ENCODE assay signal across 22 cellular contexts in genomic region chr22:20580179-20580578, GRCh38.
DNase-seq lines count a peak whose midpoint lies in the region; ATAC-seq and TF ChIP-seq lines count a peak whose summit lies in the region.
"Had no signal": no experiment of that assay in that cellular context is flagged by ENCODE, and none has a peak within 500 bp of the region (broad histone marks: within the 10 kb centered on the region; RNA-seq: fewer than 3 reads in every experiment).

No MANE protein-coding gene starts in this region.

- H3K4me1 Mint-ChIP-seq in activated T-cell treated with anti-CD3 and anti-CD28 coated beads, Interleukin-2, amount 50 U/mL, for 72 hours (ENCODE audit: low read depth): no peaks in the 10 kb centered on the region
- H3K4me1 Mint-ChIP-seq in activated T-cell treated with anti-CD3 and anti-CD28 coated beads, Interleukin-2, amount 50 U/mL, for 4 hours (ENCODE audit: low read depth): peaks cover 28% of the 10 kb centered on the region
- H3K4me1 Mint-ChIP-seq in HFFc6 (ENCODE audit: low read depth): no peaks in the 10 kb centered on the region

- no peak overlapping the region for H3K4me2 ChIP-seq in mesenchymal stem cell (ENCODE audit: low read length, poor library complexity, severe bottlenecking)
- H3K4me2 ChIP-seq: hepatocyte had no signal

- no peak overlapping the region for H4K8ac ChIP-seq in mesenchymal stem cell (ENCODE audit: low read length)

- no peak overlapping the region for H3K23ac ChIP-seq in mesenchymal stem cell (ENCODE audit: low read length in 2 of 2)

- H3K4me1 ChIP-seq in spleen (peaks cover 0 to 35% (median 9%) of the 10 kb centered on the region in 6 donors), mesenchymal stem cell (ENCODE audit: control insufficient read depth, insufficient read depth, low read depth, low read length) (peaks cover 31% of the 10 kb centered on the region)

- no peak overlapping the region for H3K9ac ChIP-seq in mesenchymal stem cell (ENCODE audit: low read length)
- H3K9ac ChIP-seq: GM23248 had no signal

- TF ChIP-seq POLR2A in erythroblast (IDR thresholded peaks at IDR 0.05; ENCODE audit: low read length) (no peak), spleen (IDR thresholded peaks at IDR 0.05) (no peak)

- H3K18ac ChIP-seq in mesenchymal stem cell (ENCODE audit: low read depth in 1 of 2, low read length in 2 of 2): no peak overlapping the region

- H2BK15ac ChIP-seq in mesenchymal stem cell (ENCODE audit: low read depth, poor library complexity, severe bottlenecking): no peak overlapping the region

- TF ChIP-seq CTCF in HFFc6 (IDR thresholded peaks at IDR 0.05) (no peak), spleen (IDR thresholded peaks at IDR 0.05 in 8 of 11, conservative IDR thresholded peaks at IDR 0.05 in 3 of 11) (no peak)

- peaks cover 1 to 7% of the 10 kb centered on the region in 2 donors for H3K36me3 Mint-ChIP-seq in activated T-cell treated with anti-CD3 and anti-CD28 coated beads, Interleukin-2, amount 50 U/mL, for 72 hours (ENCODE audit: insufficient read depth in 2 of 2)
- peaks cover 23% of the 10 kb centered on the region for H3K36me3 Mint-ChIP-seq in activated T-cell treated with anti-CD3 and anti-CD28 coated beads, Interleukin-2, amount 50 U/mL, for 4 hours (ENCODE audit: insufficient read depth)
- peaks cover 28% of the 10 kb centered on the region for H3K36me3 Mint-ChIP-seq in HFFc6 (ENCODE audit: low read depth)

- no peak overlapping the region for H3K4me3 ChIP-seq in spleen
- H3K4me3 ChIP-seq in mesenchymal stem cell (ENCODE audit: insufficient read depth in 1 of 2, low read depth in 1 of 2, low read length in 2 of 2): no peak overlapping the region
- H3K4me3 ChIP-seq: ascending aorta, GM23248, hepatocyte, right atrium auricular region, testis had no signal

- no peaks in the 10 kb centered on the region for H3K9me3 ChIP-seq in spleen
- H3K9me3 ChIP-seq in mesenchymal stem cell (ENCODE audit: control insufficient read depth, low read length): no peaks in the 10 kb centered on the region
- H3K9me3 ChIP-seq: ascending aorta, right atrium auricular region, testis had no signal

- H3K27ac ChIP-seq in spleen (peak overlapping the region in 1 of 8 donors; percentile 21), mesenchymal stem cell (ENCODE audit: low read length, poor library complexity, severe bottlenecking) (no peak overlapping the region)
- H3K27ac ChIP-seq: ascending aorta, GM23248, hepatocyte, right atrium auricular region, testis had no signal

- H3K27me3 ChIP-seq in spleen (replicated peaks in 1 of 7) (no peaks in the 10 kb centered on the region), mesenchymal stem cell (ENCODE audit: control insufficient read depth in 1 of 2, insufficient read depth in 1 of 2, low read length in 2 of 2) (no peaks in the 10 kb centered on the region)
- H3K27me3 ChIP-seq: ascending aorta, hepatocyte, right atrium auricular region, testis had no signal

- H3K14ac ChIP-seq in mesenchymal stem cell (ENCODE audit: low read length in 2 of 2): no peak overlapping the region

- H2BK5ac ChIP-seq in mesenchymal stem cell (ENCODE audit: low read depth, low read length, poor library complexity, severe bottlenecking): no peak overlapping the region

- H2AK5ac ChIP-seq in mesenchymal stem cell (ENCODE audit: low read length, severe bottlenecking): no peak overlapping the region

- H2BK120ac ChIP-seq in mesenchymal stem cell (ENCODE audit: low read depth, low read length): no peak overlapping the region

- H3K27me3 Mint-ChIP-seq in activated T-cell treated with anti-CD3 and anti-CD28 coated beads, Interleukin-2, amount 50 U/mL, for 72 hours (ENCODE audit: low read depth): no peaks in the 10 kb centered on the region
- H3K27me3 Mint-ChIP-seq in activated T-cell treated with anti-CD3 and anti-CD28 coated beads, Interleukin-2, amount 50 U/mL, for 4 hours (ENCODE audit: low read depth): no peaks in the 10 kb centered on the region
- H3K27me3 Mint-ChIP-seq in HFFc6 (ENCODE audit: insufficient read depth): peaks cover 5% of the 10 kb centered on the region

- H3K4me3 Mint-ChIP-seq in activated T-cell treated with anti-CD3 and anti-CD28 coated beads, Interleukin-2, amount 50 U/mL, for 72 hours: no peak overlapping the region
- H3K4me3 Mint-ChIP-seq in activated T-cell treated with anti-CD3 and anti-CD28 coated beads, Interleukin-2, amount 50 U/mL, for 4 hours: no peak overlapping the region
- no peak overlapping the region; the same call in 1 of the 2 replicates for H3K4me3 Mint-ChIP-seq in HFFc6

- H3K9me3 Mint-ChIP-seq in activated T-cell treated with anti-CD3 and anti-CD28 coated beads, Interleukin-2, amount 50 U/mL, for 72 hours: no peaks in the 10 kb centered on the region
- no peaks in the 10 kb centered on the region for H3K9me3 Mint-ChIP-seq in activated T-cell treated with anti-CD3 and anti-CD28 coated beads, Interleukin-2, amount 50 U/mL, for 4 hours
- no peaks in the 10 kb centered on the region for H3K9me3 Mint-ChIP-seq in HFFc6

- peaks cover 72% of the 10 kb centered on the region for H3K79me1 ChIP-seq in mesenchymal stem cell (replicated peaks; ENCODE audit: low read length, poor library complexity, severe bottlenecking)

- H3K27ac Mint-ChIP-seq in activated T-cell treated with anti-CD3 and anti-CD28 coated beads, Interleukin-2, amount 50 U/mL, for 72 hours: peak overlapping the region; percentile 39
- peak overlapping the region; percentile 3; the same call in 1 of the 2 replicates for H3K27ac Mint-ChIP-seq in HFFc6

- 74 to 85% (median 83%) methylated on average over 6 to 7 of the region's 7 CpGs for WGBS in spleen, 5 donors
- WGBS in mesenchymal stem cell: 97% methylated on average over 7 of the region's 7 CpGs

- H2AFZ ChIP-seq in mesenchymal stem cell (ENCODE audit: low read depth, low read length): no peak overlapping the region
- H2AFZ ChIP-seq: GM23248, hepatocyte had no signal

- no peak overlapping the region for H4K91ac ChIP-seq in mesenchymal stem cell (ENCODE audit: low read length)

- no peak overlapping the region for H3K4ac ChIP-seq in mesenchymal stem cell (ENCODE audit: low read depth in 1 of 2, low read length in 2 of 2)

- no peak overlapping the region for H2BK12ac ChIP-seq in mesenchymal stem cell (ENCODE audit: low read length in 2 of 2)

- DNase-seq in activated T-cell treated with anti-CD3 and anti-CD28 coated beads, Interleukin-2, amount 50 U/mL, for 72 hours: no peak
- DNase-seq in activated T-cell treated with anti-CD3 and anti-CD28 coated beads, Interleukin-2, amount 50 U/mL, for 4 hours: no peak
- DNase-seq in HFFc6 (no peak), erythroblast (lab: John Stamatoyannopoulos, UW) (peak; percentile 44 to 57), spleen (peak; percentile 44), mesenchymal stem cell (no peak), activated gamma-delta T cell treated with Interleukin-2 at 50 U/mL for 16 hours (no peak)
- DNase-seq in activated CD8-positive, alpha-beta memory T cell treated with anti-CD3 and anti-CD28 coated beads for 24 hours: no peak
- DNase-seq: DMS79, foreskin melanocyte, GM23248, KBM-7, NCI-H187 treated with DMSO at 0.1 percent for 48 hours, NCI-H2227 treated with DMSO at 0.1 percent for 48 hours, NCI-H774, occipital lobe, OCI-M1, SIG-M5, testis had no signal

- peaks cover 17 to 100% (median 93%) of the 10 kb centered on the region in 6 donors for H3K36me3 ChIP-seq in spleen
- peaks cover 87 to 90% of the 10 kb centered on the region in 2 experiments for H3K36me3 ChIP-seq in mesenchymal stem cell (ENCODE audit: control insufficient read depth in 1 of 2, insufficient read depth in 2 of 2, low read depth in 1 of 2, low read length in 2 of 2)

- intact Hi-C loops in spleen (cut with DNase I; ENCODE audit: low total_unique reads): no loop called here

- no peak for ATAC-seq in activated T-cell treated with anti-CD3 and anti-CD28 coated beads, Interleukin-2, amount 50 U/mL, for 72 hours (replicated peaks in 1 of 2)
- ATAC-seq in activated T-cell treated with anti-CD3 and anti-CD28 coated beads, Interleukin-2, amount 50 U/mL, for 4 hours: no peak

Comparison
In these comparisons a context has a peak if more than half of its experiments do, and no peak if none do; other contexts are left out.
1. DNase-seq: peak in erythroblast (2 of 2) and spleen (single experiment); none in activated T-cell treated with anti-CD3 and anti-CD28 coated beads, Interleukin-2, amount 50 U/mL, for 72 hours (0 of 2), activated T-cell treated with anti-CD3 and anti-CD28 coated beads, Interleukin-2, amount 50 U/mL, for 4 hours (single experiment), HFFc6 (single experiment), mesenchymal stem cell (single experiment), activated gamma-delta T cell treated with Interleukin-2 at 50 U/mL for 16 hours (single experiment) and activated CD8-positive, alpha-beta memory T cell treated with anti-CD3 and anti-CD28 coated beads for 24 hours (single experiment).